12 cellular contexts compared by ENCODE assay signal in the genomic region with DNA sequence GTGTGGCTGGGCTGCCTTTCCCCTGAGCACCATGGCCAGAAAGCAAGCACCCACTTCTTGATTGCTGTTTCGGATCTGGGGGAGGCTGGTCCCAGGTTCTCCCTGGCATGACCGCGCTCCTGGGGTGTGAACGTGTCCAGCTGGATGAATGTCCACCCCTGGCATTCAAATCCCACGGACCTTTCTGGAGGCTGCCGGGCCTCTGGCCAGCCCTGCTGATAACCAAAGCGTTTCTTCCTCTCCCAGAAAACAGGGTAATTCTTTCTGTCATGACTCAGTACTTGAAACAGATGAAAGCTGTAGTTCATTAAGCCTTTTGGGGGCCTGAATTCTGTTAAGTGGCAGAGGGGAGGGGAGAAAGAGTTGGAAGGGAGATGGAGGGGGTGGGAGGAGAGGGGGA.
A peak's percentile ranks its signal among the peaks of the same experiment; 100 is the strongest.
DNase-seq lines count a peak whose midpoint lies in the region; ATAC-seq and TF ChIP-seq lines count a peak whose summit lies in the region.
"Had no signal": no experiment of that assay in that cellular context is flagged by ENCODE, and none has a peak within 500 bp of the region (broad histone marks: within the 10 kb centered on the region; RNA-seq: fewer than 3 reads in every experiment).

No MANE protein-coding gene starts in this region.

- no peak overlapping the region for H3K27ac Mint-ChIP-seq in natural killer cell treated with Interleukin-12 subunit alpha and Interleukin-12 subunit beta and Interleukin-15 and Interleukin-18, amount 100 ng/mL, for 72 hours
- H3K27ac Mint-ChIP-seq: CD4-positive, alpha-beta T cell had no signal

- ATAC-seq in left cardiac atrium (peak; percentile 84 to 90), GM21515 (IDR thresholded peaks at IDR 0.05; ENCODE audit: unreplicated experiment) (no peak)
- ATAC-seq in natural killer cell treated with Interleukin-12 subunit alpha and Interleukin-12 subunit beta and Interleukin-15 and Interleukin-18, amount 100 ng/mL, for 72 hours = no peak

- H3K27me3 Mint-ChIP-seq in natural killer cell treated with Interleukin-12 subunit alpha and Interleukin-12 subunit beta and Interleukin-15 and Interleukin-18, amount 100 ng/mL, for 72 hours = no peaks in the 10 kb centered on the region
- H3K27me3 Mint-ChIP-seq: CD4-positive, alpha-beta T cell had no signal

- no peaks in the 10 kb centered on the region for H3K36me3 Mint-ChIP-seq in natural killer cell treated with Interleukin-12 subunit alpha and Interleukin-12 subunit beta and Interleukin-15 and Interleukin-18, amount 100 ng/mL, for 72 hours

- DNase-seq in GM04503 (ENCODE audit: low read depth) = peak; percentile 37
- peak; percentile 22 for DNase-seq in astrocyte of the cerebellum (ENCODE audit: low read depth)
- peak; percentile 81 for DNase-seq in left cardiac atrium
- peak; percentile 13 for DNase-seq in retinal pigment epithelial cell (ENCODE audit: low read depth)
- DNase-seq in natural killer cell treated with Interleukin-12 subunit alpha and Interleukin-12 subunit beta and Interleukin-15 and Interleukin-18, amount 100 ng/mL, for 72 hours (ENCODE audit: low spot score) = no peak
- no peak for DNase-seq in GDM1 (lab: John Stamatoyannopoulos, UW)
- DNase-seq: CD4-positive, alpha-beta T cell; MV-4-11; NCI-H2171 treated with DMSO at 0.1 percent for 48 hours; stimulated activated CD4-positive, alpha-beta T cell treated with anti-CD3 and anti-CD28 coated beads, Interleukin-4, amount 100 ng/mL, for 1 hour had no signal

- in situ Hi-C loops in astrocyte of the cerebellum (cut with HindIII; ENCODE audit: low sequenced_read_pairs) = no loop called here

- no peak for TF ChIP-seq CTCF in astrocyte of the cerebellum (IDR thresholded peaks at IDR 0.05; ENCODE audit: low read depth, low read length, missing control alignments)
- TF ChIP-seq CTCF in retinal pigment epithelial cell (conservative IDR thresholded peaks at IDR 0.05; ENCODE audit: low read depth, low read length) = no peak

- peaks cover 21 to 24% of the 10 kb centered on the region in 2 donors for H3K4me1 Mint-ChIP-seq in natural killer cell treated with Interleukin-12 subunit alpha and Interleukin-12 subunit beta and Interleukin-15 and Interleukin-18, amount 100 ng/mL, for 72 hours (ENCODE audit: low read depth in 2 of 2)

- H3K9me3 Mint-ChIP-seq in natural killer cell treated with Interleukin-12 subunit alpha and Interleukin-12 subunit beta and Interleukin-15 and Interleukin-18, amount 100 ng/mL, for 72 hours = no peaks in the 10 kb centered on the region
- H3K9me3 Mint-ChIP-seq: CD4-positive, alpha-beta T cell had no signal

- intact Hi-C loops in left cardiac atrium (cut with DNase I) = loop anchor here in 1 of 2 donors (10.0 kb wide), 1 partner anchor 56 kb away; a partner anchor contains a TSS

- H3K4me3 Mint-ChIP-seq in natural killer cell treated with Interleukin-12 subunit alpha and Interleukin-12 subunit beta and Interleukin-15 and Interleukin-18, amount 100 ng/mL, for 72 hours = no peak overlapping the region
- H3K4me3 Mint-ChIP-seq: CD4-positive, alpha-beta T cell had no signal

- H3K4me3 ChIP-seq in astrocyte of the cerebellum (ENCODE audit: low read depth, low read length) (no peak overlapping the region), retinal pigment epithelial cell (ENCODE audit: low read length) (no peak overlapping the region)
- H3K4me3 ChIP-seq: vagina had no signal

Comparison
In these comparisons a context has a peak if more than half of its experiments do, and no peak if none do; other contexts are left out.
1. DNase-seq: peak in GM04503 (single experiment), astrocyte of the cerebellum (single experiment), left cardiac atrium (single experiment) and retinal pigment epithelial cell (single experiment); none in natural killer cell treated with Interleukin-12 subunit alpha and Interleukin-12 subunit beta and Interleukin-15 and Interleukin-18, amount 100 ng/mL, for 72 hours (single experiment) and GDM1 (single experiment).
2. ATAC-seq: peak in left cardiac atrium (2 of 2); none in natural killer cell treated with Interleukin-12 subunit alpha and Interleukin-12 subunit beta and Interleukin-15 and Interleukin-18, amount 100 ng/mL, for 72 hours (0 of 2) and GM21515 (single experiment).